ENCODE assay signal across 34 cellular contexts in genomic region chr10:75176736-75177135, GRCh38.
"Had no signal": no experiment of that assay in that cellular context is flagged by ENCODE, and none has a peak within 500 bp of the region (broad histone marks: within the 10 kb centered on the region; RNA-seq: fewer than 3 reads in every experiment).

No MANE protein-coding gene starts in this region.

- H3K27ac Mint-ChIP-seq: activated B cell treated with CpG ODN at 0.5 μM for 24 hours; activated CD8-positive, alpha-beta T cell treated with anti-CD3 and anti-CD28 coated beads for 36 hours; activated naive CD4-positive, alpha-beta T cell treated with anti-CD3 and anti-CD28 coated beads for 36 hours; activated naive CD4-positive, alpha-beta T cell treated with anti-CD3 and anti-CD28 coated beads, Interleukin-2, amount 50 U/mL, for 24 hours; activated naive CD8-positive, alpha-beta T cell treated with anti-CD3 and anti-CD28 coated beads for 36 hours; activated naive CD8-positive, alpha-beta T cell treated with anti-CD3 and anti-CD28 coated beads, Interleukin-2, amount 50 U/mL, for 24 hours; activated T-helper 1 cell treated with anti-CD3 and anti-CD28 coated beads, Interleukin-12 subunit alpha, Interleukin-12 subunit beta, Interleukin-2, Interleukin-4 antibody, amounts not matched to agents 30 ng/mL and 10 ng/mL and 1 ng/mL, durations not matched to agents 14 hours and 24 hours and 36 hours; activated T-helper 2 cell treated with anti-CD3 and anti-CD28 coated beads, Interferon-gamma antibody, Interleukin-2, Interleukin-4, amounts not matched to agents 10 μg/mL and 5 μg/mL and 100 μg/mL, durations not matched to agents 14 hours and 24 hours and 36 hours; T-helper 17 cell; T-helper 2 cell treated with Interferon-gamma antibody and Interleukin-4, amounts not matched to agents 5 μg/mL and 100 μg/mL, for 36 hours had no signal

- H3K27me3 ChIP-seq: adrenal gland, brain microvascular endothelial cell, esophagus muscularis mucosa, foreskin keratinocyte, gastrocnemius medialis had no signal

- H3K4me3 ChIP-seq: adrenal gland, esophagus muscularis mucosa, gastrocnemius medialis had no signal

- H3K9me3 ChIP-seq: adrenal gland, esophagus muscularis mucosa, gastrocnemius medialis had no signal

- FAIRE-seq: colon had no signal

- H3K4me1 ChIP-seq: foreskin keratinocyte had no signal

- ATAC-seq: activated CD4-positive, CD25-positive, alpha-beta regulatory T cell treated with anti-CD3 and anti-CD28 coated beads, Interleukin-2, amount 50 U/mL, for 24 hours; activated CD8-positive, alpha-beta T cell treated with anti-CD3 and anti-CD28 coated beads for 36 hours; activated naive CD8-positive, alpha-beta T cell treated with anti-CD3 and anti-CD28 coated beads, Interleukin-2, amount 50 U/mL, for 24 hours; foreskin keratinocyte; gastrocnemius medialis; T-helper 17 cell had no signal

- H3K4me3 Mint-ChIP-seq: activated B cell treated with CpG ODN at 0.5 μM for 24 hours; activated CD8-positive, alpha-beta T cell treated with anti-CD3 and anti-CD28 coated beads for 36 hours; activated naive CD4-positive, alpha-beta T cell treated with anti-CD3 and anti-CD28 coated beads for 36 hours; activated naive CD4-positive, alpha-beta T cell treated with anti-CD3 and anti-CD28 coated beads, Interleukin-2, amount 50 U/mL, for 24 hours; activated naive CD8-positive, alpha-beta T cell treated with anti-CD3 and anti-CD28 coated beads for 36 hours; activated naive CD8-positive, alpha-beta T cell treated with anti-CD3 and anti-CD28 coated beads, Interleukin-2, amount 50 U/mL, for 24 hours; activated T-helper 1 cell treated with anti-CD3 and anti-CD28 coated beads, Interleukin-12 subunit alpha, Interleukin-12 subunit beta, Interleukin-2, Interleukin-4 antibody, amounts not matched to agents 30 ng/mL and 10 ng/mL and 1 ng/mL, durations not matched to agents 14 hours and 24 hours and 36 hours; central memory CD8-positive, alpha-beta T cell; effector memory CD8-positive, alpha-beta T cell; T-helper 17 cell; T-helper 2 cell treated with Interferon-gamma antibody and Interleukin-4, amounts not matched to agents 5 μg/mL and 100 μg/mL, for 36 hours had no signal

- DNase-seq: activated B cell treated with CpG ODN at 0.5 μM for 24 hours; activated CD4-positive, alpha-beta T cell treated with anti-CD3 and anti-CD28 coated beads for 48 hours; activated CD4-positive, alpha-beta T cell treated with anti-CD3 and anti-CD28 coated beads, Interleukin-2, amount 50 U/mL, for 1 hour; activated CD4-positive, alpha-beta T cell treated with anti-CD3 and anti-CD28 coated beads, Interleukin-2, amount 50 U/mL, for 48 hours; activated CD8-positive, alpha-beta T cell treated with anti-CD3 and anti-CD28 coated beads for 36 hours; activated effector memory CD4-positive, alpha-beta T cell treated with anti-CD3 and anti-CD28 coated beads, Interleukin-2, amount 50 U/mL, for 16 hours; activated naive CD4-positive, alpha-beta T cell treated with anti-CD3 and anti-CD28 coated beads for 36 hours; activated naive CD8-positive, alpha-beta T cell treated with anti-CD3 and anti-CD28 coated beads for 36 hours; activated naive CD8-positive, alpha-beta T cell treated with anti-CD3 and anti-CD28 coated beads, Interleukin-2, amount 50 U/mL, for 24 hours; activated T-cell treated with anti-CD3 and anti-CD28 coated beads, Interleukin-2, amount 50 U/mL, for 48 hours; adrenal gland; amygdala; aorta; brain microvascular endothelial cell; cortex of kidney; dermis blood vessel endothelial cell; effector CD4-positive, alpha-beta T cell; effector memory CD8-positive, alpha-beta T cell; erythroblast; foreskin keratinocyte; gastrocnemius medialis; glutamatergic neuron; T-helper 1 cell; T-helper 17 cell; T1000; WERI-Rb-1 had no signal

- H3K27ac ChIP-seq: adrenal gland, brain microvascular endothelial cell, esophagus muscularis mucosa, foreskin keratinocyte, gastrocnemius medialis, WERI-Rb-1 had no signal

- H3K27me3 Mint-ChIP-seq: activated B cell treated with CpG ODN at 0.5 μM for 24 hours; activated CD8-positive, alpha-beta T cell treated with anti-CD3 and anti-CD28 coated beads for 36 hours; activated naive CD4-positive, alpha-beta T cell treated with anti-CD3 and anti-CD28 coated beads, Interleukin-2, amount 50 U/mL, for 24 hours; activated naive CD8-positive, alpha-beta T cell treated with anti-CD3 and anti-CD28 coated beads for 36 hours; activated naive CD8-positive, alpha-beta T cell treated with anti-CD3 and anti-CD28 coated beads, Interleukin-2, amount 50 U/mL, for 24 hours; central memory CD8-positive, alpha-beta T cell; effector memory CD8-positive, alpha-beta T cell; T-helper 17 cell had no signal

- H3K9me3 Mint-ChIP-seq: activated B cell treated with CpG ODN at 0.5 μM for 24 hours; activated CD8-positive, alpha-beta T cell treated with anti-CD3 and anti-CD28 coated beads for 36 hours; activated naive CD4-positive, alpha-beta T cell treated with anti-CD3 and anti-CD28 coated beads for 36 hours; activated naive CD4-positive, alpha-beta T cell treated with anti-CD3 and anti-CD28 coated beads, Interleukin-2, amount 50 U/mL, for 24 hours; activated naive CD8-positive, alpha-beta T cell treated with anti-CD3 and anti-CD28 coated beads for 36 hours; activated naive CD8-positive, alpha-beta T cell treated with anti-CD3 and anti-CD28 coated beads, Interleukin-2, amount 50 U/mL, for 24 hours; activated T-helper 1 cell treated with anti-CD3 and anti-CD28 coated beads, Interleukin-12 subunit alpha, Interleukin-12 subunit beta, Interleukin-2, Interleukin-4 antibody, amounts not matched to agents 30 ng/mL and 10 ng/mL and 1 ng/mL, durations not matched to agents 14 hours and 24 hours and 36 hours; activated T-helper 2 cell treated with anti-CD3 and anti-CD28 coated beads, Interferon-gamma antibody, Interleukin-2, Interleukin-4, amounts not matched to agents 10 μg/mL and 5 μg/mL and 100 μg/mL, durations not matched to agents 14 hours and 24 hours and 36 hours; central memory CD8-positive, alpha-beta T cell; effector memory CD8-positive, alpha-beta T cell; T-helper 2 cell treated with Interferon-gamma antibody and Interleukin-4, amounts not matched to agents 5 μg/mL and 100 μg/mL, for 36 hours had no signal
